Comparison of ENCODE assay signal across 24 cellular contexts in genomic region chr18:78418379-78418778, GRCh38.
DNase-seq lines count a peak whose midpoint lies in the region; ATAC-seq and TF ChIP-seq lines count a peak whose summit lies in the region.
"Had no signal": no experiment of that assay in that cellular context is flagged by ENCODE, and none has a peak within 500 bp of the region (broad histone marks: within the 10 kb centered on the region; RNA-seq: fewer than 3 reads in every experiment).

No MANE protein-coding gene starts in this region.

- no peaks in the 10 kb centered on the region for H3K27me3 Mint-ChIP-seq in osteocyte (ENCODE audit: unreplicated experiment)
- H3K27me3 Mint-ChIP-seq: B cell; CD4-positive, alpha-beta memory T cell; CD4-positive, CD25-positive, alpha-beta regulatory T cell had no signal

- H3K4me3 ChIP-seq in coronary artery (no peak overlapping the region), neural cell (ENCODE audit: low read length) (peak overlapping the region; percentile 17)
- H3K4me3 ChIP-seq: A549; BLaER1 treated with 17β-estradiol and CSF1 and Interleukin-3, amounts not matched to agents 10 nM and 100 nM; GM12878 had no signal

- H3K9ac ChIP-seq in neural cell (ENCODE audit: low read length): no peak overlapping the region
- H3K9ac ChIP-seq: BLaER1 treated with 17β-estradiol and CSF1 and Interleukin-3, amounts not matched to agents 10 nM and 100 nM had no signal

- no peak overlapping the region for H2AFZ ChIP-seq in neural cell (ENCODE audit: low read depth, low read length)

- no peaks in the 10 kb centered on the region for H3K4me1 Mint-ChIP-seq in osteocyte (ENCODE audit: unreplicated experiment)
- H3K4me1 Mint-ChIP-seq: B cell; CD14-positive monocyte; CD4-positive, alpha-beta memory T cell; CD4-positive, CD25-positive, alpha-beta regulatory T cell; CD8-positive, alpha-beta memory T cell had no signal

- TF ChIP-seq CTCF in coronary artery (IDR thresholded peaks at IDR 0.05): no peak
- TF ChIP-seq CTCF in neural cell (IDR thresholded peaks at IDR 0.05; ENCODE audit: poor library complexity, severe bottlenecking): no peak
- no peak for TF ChIP-seq CTCF in osteocyte (IDR thresholded peaks at IDR 0.05)

- no peak for TF ChIP-seq EP300 in neural cell (conservative IDR thresholded peaks at IDR 0.05; ENCODE audit: poor library complexity, severe bottlenecking)

- H3F3A ChIP-seq in neural cell (ENCODE audit: insufficient read depth, low read length, poor library complexity, severe bottlenecking): peaks cover 5% of the 10 kb centered on the region

- no peaks in the 10 kb centered on the region for H3K36me3 ChIP-seq in neural cell (ENCODE audit: insufficient read depth, low read length)
- H3K36me3 ChIP-seq: BLaER1 treated with 17β-estradiol and CSF1 and Interleukin-3, amounts not matched to agents 10 nM and 100 nM had no signal

- no peak overlapping the region for H3K27ac ChIP-seq in coronary artery
- H3K27ac ChIP-seq in neural cell (ENCODE audit: low read length): no peak overlapping the region
- H3K27ac ChIP-seq: 22Rv1; A549; BLaER1 treated with 17β-estradiol and CSF1 and Interleukin-3, amounts not matched to agents 10 nM and 100 nM had no signal

- H3K4me3 Mint-ChIP-seq in osteocyte (ENCODE audit: unreplicated experiment): no peak overlapping the region
- H3K4me3 Mint-ChIP-seq: B cell; CD14-positive monocyte; CD4-positive, alpha-beta memory T cell; CD4-positive, CD25-positive, alpha-beta regulatory T cell; CD8-positive, alpha-beta memory T cell had no signal

- H3K9me3 ChIP-seq in neural cell (ENCODE audit: low read length): no peaks in the 10 kb centered on the region
- H3K9me3 ChIP-seq: A549; BLaER1 treated with 17β-estradiol and CSF1 and Interleukin-3, amounts not matched to agents 10 nM and 100 nM had no signal

- ATAC-seq in SK-N-SH treated with all-trans-retinoic acid at 6 μM for 48 hours: no peak
- no peak for ATAC-seq in HG02610 (IDR thresholded peaks at IDR 0.05; ENCODE audit: unreplicated experiment)
- ATAC-seq: A549, GM12878 had no signal

- H3K36me3 Mint-ChIP-seq in osteocyte (ENCODE audit: unreplicated experiment): no peaks in the 10 kb centered on the region
- H3K36me3 Mint-ChIP-seq: CD14-positive monocyte; CD4-positive, alpha-beta memory T cell; CD4-positive, CD25-positive, alpha-beta regulatory T cell; CD8-positive, alpha-beta memory T cell had no signal

- no peak for TF ChIP-seq RAD21 in neural cell (conservative IDR thresholded peaks at IDR 0.05)

- H3K4me2 ChIP-seq in neural cell (ENCODE audit: low read length): no peak overlapping the region
- H3K4me2 ChIP-seq: A549; BLaER1 treated with 17β-estradiol and CSF1 and Interleukin-3, amounts not matched to agents 10 nM and 100 nM had no signal

- no peak overlapping the region for H3K27ac Mint-ChIP-seq in osteocyte (ENCODE audit: unreplicated experiment)
- H3K27ac Mint-ChIP-seq: B cell; CD14-positive monocyte; CD4-positive, alpha-beta memory T cell; CD4-positive, CD25-positive, alpha-beta regulatory T cell; CD8-positive, alpha-beta memory T cell had no signal

- no peaks in the 10 kb centered on the region for H4K20me1 ChIP-seq in neural cell (ENCODE audit: insufficient read depth)

- H3K79me2 ChIP-seq in neural cell (replicated peaks; ENCODE audit: insufficient read depth, low read length): no peaks in the 10 kb centered on the region

- peak; percentile 50 for DNase-seq in coronary artery (ENCODE audit: low spot score)
- DNase-seq in osteocyte (ENCODE audit: extremely low spot score, unreplicated experiment): peak; percentile 75
- no peak for DNase-seq in C1 segment of cervical spinal cord (lab: John Stamatoyannopoulos, UW)
- DNase-seq: AML-193; CD4-positive, alpha-beta memory T cell; CD4-positive, CD25-positive, alpha-beta regulatory T cell; CD8-positive, alpha-beta memory T cell; COR-L47; DMS 273 treated with DMSO at 0.1 percent for 48 hours; DMS153; DMS53; DMS79; DND-41; EL; GDM1 had no signal

- peaks cover 40% of the 10 kb centered on the region for H3K9me3 Mint-ChIP-seq in osteocyte (ENCODE audit: unreplicated experiment)
- H3K9me3 Mint-ChIP-seq: CD4-positive, alpha-beta memory T cell; CD8-positive, alpha-beta memory T cell had no signal

- H3K9me2 ChIP-seq in neural cell (ENCODE audit: insufficient read depth, low read length): no peaks in the 10 kb centered on the region

- H3K27me3 ChIP-seq in neural cell (ENCODE audit: insufficient read depth, low read depth, low read length): no peaks in the 10 kb centered on the region
- H3K27me3 ChIP-seq: BLaER1 treated with 17β-estradiol and CSF1 and Interleukin-3, amounts not matched to agents 10 nM and 100 nM had no signal

TF ChIP-seq in neural cell, 6 proteins besides CTCF, POLR2A, EP300 and RAD21:
- TF ChIP-seq EZH2 (IDR thresholded peaks at IDR 0.05; ENCODE audit: borderline replicate concordance, insufficient read depth, low read length, poor library complexity, severe bottlenecking) (no peak), TAF1 (IDR thresholded peaks at IDR 0.05; ENCODE audit: low read depth) (no peak), MXI1 (conservative IDR thresholded peaks at IDR 0.05; ENCODE audit: poor library complexity, severe bottlenecking) (no peak), SMC3 (conservative IDR thresholded peaks at IDR 0.05; ENCODE audit: poor library complexity) (no peak)

TF ChIP-seq in SK-N-SH treated with all-trans-retinoic acid at 6 μM for 48 hours, 23 proteins besides CTCF, POLR2A, EP300 and RAD21 (continues in another document):
- TF ChIP-seq ZNF70 (CRISPR knock-in tag; IDR thresholded peaks at IDR 0.05) (no peak), POU6F1 (CRISPR knock-in tag; IDR thresholded peaks at IDR 0.05; ENCODE audit: borderline replicate concordance, low read depth) (no peak), SNAI2 (CRISPR knock-in tag; IDR thresholded peaks at IDR 0.05) (no peak), GLIS3 (CRISPR knock-in tag; IDR thresholded peaks at IDR 0.05) (no peak), TCF4 (CRISPR knock-in tag; IDR thresholded peaks at IDR 0.05; ENCODE audit: borderline replicate concordance) (no peak), OSR1 (CRISPR knock-in tag; IDR thresholded peaks at IDR 0.05) (no peak), ISL1 (CRISPR knock-in tag; IDR thresholded peaks at IDR 0.05) (no peak), RARB (CRISPR knock-in tag; IDR thresholded peaks at IDR 0.05) (no peak), ESRRG (CRISPR knock-in tag; IDR thresholded peaks at IDR 0.05) (no peak), CSDC2 (CRISPR knock-in tag; IDR thresholded peaks at IDR 0.05) (no peak), TOX (CRISPR knock-in tag; IDR thresholded peaks at IDR 0.05; ENCODE audit: borderline replicate concordance) (no peak)
- TF ChIP-seq, protein P1, sequence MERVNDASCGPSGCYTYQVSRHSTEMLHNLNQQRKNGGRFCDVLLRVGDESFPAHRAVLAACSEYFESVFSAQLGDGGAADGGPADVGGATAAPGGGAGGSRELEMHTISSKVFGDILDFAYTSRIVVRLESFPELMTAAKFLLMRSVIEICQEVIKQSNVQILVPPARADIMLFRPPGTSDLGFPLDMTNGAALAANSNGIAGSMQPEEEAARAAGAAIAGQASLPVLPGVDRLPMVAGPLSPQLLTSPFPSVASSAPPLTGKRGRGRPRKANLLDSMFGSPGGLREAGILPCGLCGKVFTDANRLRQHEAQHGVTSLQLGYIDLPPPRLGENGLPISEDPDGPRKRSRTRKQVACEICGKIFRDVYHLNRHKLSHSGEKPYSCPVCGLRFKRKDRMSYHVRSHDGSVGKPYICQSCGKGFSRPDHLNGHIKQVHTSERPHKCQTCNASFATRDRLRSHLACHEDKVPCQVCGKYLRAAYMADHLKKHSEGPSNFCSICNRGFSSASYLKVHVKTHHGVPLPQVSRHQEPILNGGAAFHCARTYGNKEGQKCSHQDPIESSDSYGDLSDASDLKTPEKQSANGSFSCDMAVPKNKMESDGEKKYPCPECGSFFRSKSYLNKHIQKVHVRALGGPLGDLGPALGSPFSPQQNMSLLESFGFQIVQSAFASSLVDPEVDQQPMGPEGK (CRISPR knock-in tag; IDR thresholded peaks at IDR 0.05; ENCODE audit: borderline replicate concordance): no peak
- TF ChIP-seq, protein P2, sequence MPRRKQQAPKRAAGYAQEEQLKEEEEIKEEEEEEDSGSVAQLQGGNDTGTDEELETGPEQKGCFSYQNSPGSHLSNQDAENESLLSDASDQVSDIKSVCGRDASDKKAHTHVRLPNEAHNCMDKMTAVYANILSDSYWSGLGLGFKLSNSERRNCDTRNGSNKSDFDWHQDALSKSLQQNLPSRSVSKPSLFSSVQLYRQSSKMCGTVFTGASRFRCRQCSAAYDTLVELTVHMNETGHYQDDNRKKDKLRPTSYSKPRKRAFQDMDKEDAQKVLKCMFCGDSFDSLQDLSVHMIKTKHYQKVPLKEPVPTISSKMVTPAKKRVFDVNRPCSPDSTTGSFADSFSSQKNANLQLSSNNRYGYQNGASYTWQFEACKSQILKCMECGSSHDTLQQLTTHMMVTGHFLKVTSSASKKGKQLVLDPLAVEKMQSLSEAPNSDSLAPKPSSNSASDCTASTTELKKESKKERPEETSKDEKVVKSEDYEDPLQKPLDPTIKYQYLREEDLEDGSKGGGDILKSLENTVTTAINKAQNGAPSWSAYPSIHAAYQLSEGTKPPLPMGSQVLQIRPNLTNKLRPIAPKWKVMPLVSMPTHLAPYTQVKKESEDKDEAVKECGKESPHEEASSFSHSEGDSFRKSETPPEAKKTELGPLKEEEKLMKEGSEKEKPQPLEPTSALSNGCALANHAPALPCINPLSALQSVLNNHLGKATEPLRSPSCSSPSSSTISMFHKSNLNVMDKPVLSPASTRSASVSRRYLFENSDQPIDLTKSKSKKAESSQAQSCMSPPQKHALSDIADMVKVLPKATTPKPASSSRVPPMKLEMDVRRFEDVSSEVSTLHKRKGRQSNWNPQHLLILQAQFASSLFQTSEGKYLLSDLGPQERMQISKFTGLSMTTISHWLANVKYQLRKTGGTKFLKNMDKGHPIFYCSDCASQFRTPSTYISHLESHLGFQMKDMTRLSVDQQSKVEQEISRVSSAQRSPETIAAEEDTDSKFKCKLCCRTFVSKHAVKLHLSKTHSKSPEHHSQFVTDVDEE (CRISPR knock-in tag; IDR thresholded peaks at IDR 0.05): no peak

Comparison
In these comparisons a context has a peak if more than half of its experiments do, and no peak if none do; other contexts are left out.
1. DNase-seq: peak in coronary artery (single experiment) and osteocyte (single experiment); none in C1 segment of cervical spinal cord (0 of 14).